ENCODE assay signal across 8 cellular contexts in the genomic region with DNA sequence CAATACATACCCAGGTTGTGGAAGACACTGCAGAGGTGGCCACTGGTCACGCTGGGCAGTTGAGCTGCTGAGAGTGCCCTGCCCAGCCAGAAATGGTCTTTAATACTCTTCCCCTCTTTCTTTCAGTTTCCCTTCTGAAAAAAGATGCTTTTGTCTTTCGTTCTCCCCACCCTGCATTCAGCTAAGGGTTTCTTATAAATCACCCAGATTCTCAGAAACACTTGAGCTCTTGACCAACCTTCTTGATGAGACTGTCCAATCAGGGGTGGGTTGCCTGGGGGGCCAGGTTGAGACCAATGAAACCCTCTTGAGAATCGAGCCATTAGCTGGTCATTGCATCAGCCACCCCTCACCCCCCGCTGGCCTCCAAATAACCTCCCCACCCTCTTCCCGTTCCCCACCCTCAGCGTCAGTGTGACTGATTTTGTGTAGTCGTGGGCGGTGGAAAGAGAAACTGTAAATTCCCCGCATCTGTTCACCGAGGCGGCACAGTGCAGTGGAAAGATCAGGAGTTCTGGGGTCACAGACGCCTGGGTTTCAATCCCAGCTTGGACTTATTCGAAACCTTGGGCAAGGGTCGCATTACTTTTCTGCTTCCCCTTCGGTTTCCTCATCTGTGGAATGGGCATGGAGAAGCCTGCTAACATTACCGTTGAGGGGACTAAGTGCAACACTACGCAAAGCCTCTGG. TPM values are rescaled to one million over a fixed set of nuclear protein-coding genes. Genes with fewer than 3 reads are reported as not detected.
A peak's percentile ranks its signal among the peaks of the same experiment; 100 is the strongest.
DNase-seq lines count a peak whose midpoint lies in the region; ATAC-seq, FAIRE-seq and TF ChIP-seq lines count a peak whose summit lies in the region.

No MANE protein-coding gene starts in this region.

- H3K27me3 ChIP-seq in trophoblast cell (ENCODE audit: insufficient read depth, low read length) = no peaks in the 10 kb centered on the region

- no peak overlapping the region for H3K23ac ChIP-seq in trophoblast cell (ENCODE audit: low read length)

- peak overlapping the region; percentile 56 for H4K12ac ChIP-seq in trophoblast cell (ENCODE audit: low read depth, low read length)

- H3K9me3 ChIP-seq in trophoblast cell (ENCODE audit: insufficient read depth, low read depth, low read length) = no peaks in the 10 kb centered on the region

- WGBS in trophoblast cell (ENCODE audit: extremely low coverage, insufficient coverage, insufficient read length) = no CpG with 5 or more reads among the region's 17 CpGs

- peak overlapping the region; percentile 30 for H2BK120ac ChIP-seq in trophoblast cell (ENCODE audit: insufficient read depth, low read length, poor library complexity)

- no peak for FAIRE-seq in D721Med (lab: Jason Lieb, UNC)

- peak overlapping the region; percentile 80 for H3K4me3 ChIP-seq in trophoblast cell (ENCODE audit: low read depth, low read length)

- peak; percentile 44 for ATAC-seq in GM18868 (IDR thresholded peaks at IDR 0.05; ENCODE audit: unreplicated experiment)
- peak; percentile 25 for ATAC-seq in HG03097 (IDR thresholded peaks at IDR 0.05; ENCODE audit: low FRiP score, unreplicated experiment)

- H3K4me2 ChIP-seq in trophoblast cell (ENCODE audit: low read length) = peak overlapping the region; percentile 91

- H2BK12ac ChIP-seq in trophoblast cell (ENCODE audit: low read length) = no peak overlapping the region

- H3K79me2 ChIP-seq in trophoblast cell (ENCODE audit: control insufficient read depth, insufficient read depth, low read length, poor library complexity) = peaks cover 4% of the 10 kb centered on the region

- H3K14ac ChIP-seq in trophoblast cell (ENCODE audit: low read length) = peak overlapping the region; percentile 12

- H3K36me3 ChIP-seq in trophoblast cell (ENCODE audit: control insufficient read depth in 1 of 2, insufficient read depth in 2 of 2, low read length in 2 of 2) = no peaks in the 10 kb centered on the region

- peaks cover 6% of the 10 kb centered on the region for H3K79me1 ChIP-seq in trophoblast cell (ENCODE audit: low read length)

- peak overlapping the region; percentile 45 for H2BK5ac ChIP-seq in trophoblast cell (ENCODE audit: low read depth, low read length, poor library complexity)

- in situ Hi-C loops in ACHN (cut with HindIII; ENCODE audit: low pct_ligation_motif_present, low pct_unique_long_range_greater_than_20kb, low sequenced_read_pairs) = no loop called here

- TF ChIP-seq CTCF in D721Med (IDR thresholded peaks at IDR 0.05; ENCODE audit: insufficient read depth, missing control alignments) = no peak

- peak overlapping the region; percentile 62 for H4K91ac ChIP-seq in trophoblast cell (ENCODE audit: low read depth, low read length)

- H2AFZ ChIP-seq in trophoblast cell (ENCODE audit: insufficient read depth, low read length, poor library complexity) = peak overlapping the region; percentile 27

- H4K8ac ChIP-seq in trophoblast cell (ENCODE audit: low read depth, low read length) = peak overlapping the region; percentile 71

- H3K27ac ChIP-seq in trophoblast cell (ENCODE audit: low read depth, low read length) = peak overlapping the region; percentile 22

- DNase-seq in ACHN = peak; percentile 91
- peak; percentile 54 for DNase-seq in OCI-M2 (lab: John Stamatoyannopoulos, UW; ENCODE audit: unreplicated experiment)
- DNase-seq in activated naive CD4-positive, alpha-beta T cell treated with Interleukin-2 at 50 U/mL for 16 hours = peak; percentile 90
- peak; percentile 72 for DNase-seq in glomerular visceral epithelial cell (ENCODE audit: extremely low spot score)
- peak in 1 of 2 donors; percentile 49 for DNase-seq in trophoblast cell
- no peak for DNase-seq in D721Med (ENCODE audit: insufficient read length, low spot score)

- peak overlapping the region; percentile 61 for H3K4ac ChIP-seq in trophoblast cell (ENCODE audit: low read depth, low read length)

- peak overlapping the region; percentile 57 for H3K18ac ChIP-seq in trophoblast cell (ENCODE audit: low read length)

- H2AK5ac ChIP-seq in trophoblast cell (ENCODE audit: low read length) = no peak overlapping the region

- peak overlapping the region; percentile 28 for H3K9ac ChIP-seq in trophoblast cell (ENCODE audit: low read length)

- H3K4me1 ChIP-seq in trophoblast cell (ENCODE audit: control insufficient read depth in 1 of 2, insufficient read depth in 2 of 2, low read length in 2 of 2) = peaks cover 5 to 19% of the 10 kb centered on the region in 2 experiments

RNA-seq across cellular contexts. Expression of gene WDR25, which starts 0.9 kb away (rescaled TPM):
- 3.6 and 3.8 TPM in 2 replicates for polyA plus RNA-seq in trophoblast cell (2013)

RNA-seq across cellular contexts. Expression of gene SLC25A47, which starts 52.3 kb away (rescaled TPM):
- polyA plus RNA-seq in trophoblast cell (2013) = 0.05 and 0.17 TPM in 2 replicates
